Comparison of ENCODE assay signal across 26 cellular contexts in the genomic region with DNA sequence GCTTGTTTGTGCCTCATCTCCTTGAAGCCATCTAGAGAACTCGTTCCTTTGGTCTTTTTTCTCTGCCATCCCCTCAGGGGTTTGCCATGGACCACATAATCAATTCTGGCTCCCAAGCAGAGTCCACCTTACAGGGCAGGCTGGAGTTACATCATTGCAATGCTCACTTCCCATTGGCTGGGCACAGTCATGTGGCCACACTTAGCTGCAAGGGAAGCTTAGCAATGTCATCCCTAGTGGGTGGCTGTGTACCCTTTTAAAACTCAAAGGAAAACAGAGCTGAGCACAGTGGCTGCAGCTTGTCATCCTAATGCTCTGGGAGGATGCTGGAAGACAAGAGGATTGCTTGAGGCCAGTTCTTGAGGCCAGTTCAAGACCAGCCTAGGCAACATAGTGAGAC. TPM values are rescaled to one million over a fixed set of nuclear protein-coding genes. Genes with fewer than 3 reads are reported as not detected.
DNase-seq lines count a peak whose midpoint lies in the region; ATAC-seq, FAIRE-seq and TF ChIP-seq lines count a peak whose summit lies in the region.
"Had no signal": no experiment of that assay in that cellular context is flagged by ENCODE, and none has a peak within 500 bp of the region (broad histone marks: within the 10 kb centered on the region; RNA-seq: fewer than 3 reads in every experiment).

No MANE protein-coding gene starts in this region.

- no peak for TF ChIP-seq EP300 in A549 (IDR thresholded peaks at IDR 0.05)
- no peak for TF ChIP-seq EP300 in GM12878 (IDR thresholded peaks at IDR 0.05; ENCODE audit: borderline replicate concordance in 1 of 2, control insufficient read depth in 1 of 2, low read depth in 2 of 2, low read length in 2 of 2)

- FAIRE-seq in A549 (lab: Jason Lieb, UNC) (no peak), GM12878 (lab: Jason Lieb, UNC) (no peak)
- FAIRE-seq: RCC 7860 had no signal

- H3K9ac ChIP-seq in GM12878 (ENCODE audit: control insufficient read depth, insufficient read depth, low read length) = no peak overlapping the region

- H3K4me1 ChIP-seq in A549 (no peaks in the 10 kb centered on the region), GM12878 (ENCODE audit: control insufficient read depth, insufficient read depth, low read length) (no peaks in the 10 kb centered on the region)

- intact Hi-C loops in GM12878 (cut with micrococcal nuclease; ENCODE audit: unreplicated experiment) (no loop called here), cardiac septum (cut with DNase I) (no loop called here)

- no peaks in the 10 kb centered on the region for H3K79me2 ChIP-seq in GM12878 (ENCODE audit: control insufficient read depth, insufficient read depth, low read length)

- H2AFZ ChIP-seq in GM12878 (ENCODE audit: control insufficient read depth, low read depth, low read length) = no peak overlapping the region

- TF ChIP-seq CTCF in A549 (IDR thresholded peaks at IDR 0.05) (no peak), GM12878 (IDR thresholded peaks at IDR 0.05 in 2 of 3, conservative IDR thresholded peaks at IDR 0.05 in 1 of 3; ENCODE audit: control insufficient read depth in 2 of 3, extremely low read depth in 1 of 3, insufficient read depth in 1 of 3, low read depth in 3 of 3, low read length in 3 of 3) (no peak)

- H3K9me3 ChIP-seq in A549 (peaks cover 16% of the 10 kb centered on the region), GM12878 (replicated peaks; ENCODE audit: control insufficient read depth, insufficient read depth, low read length) (peaks cover 4% of the 10 kb centered on the region; the same call in 1 of the 3 replicates)

- no peak for TF ChIP-seq POLR2A in A549 (IDR thresholded peaks at IDR 0.05; ENCODE audit: low read length)
- no peak for TF ChIP-seq POLR2A in GM12878 (IDR thresholded peaks at IDR 0.05; ENCODE audit: low read depth, low read length)

- H3K4me3 ChIP-seq in A549 (no peak overlapping the region), GM12878 (no peak overlapping the region)
- H3K4me3 ChIP-seq: MG63 had no signal

- CTCF ChIA-PET in A549 (lab: Yijun Ruan, JAX) (interaction anchor here (1.5 to 1.6 kb wide), 2 partner anchors 45 to 67 kb away, joined by 4 read pairs; no protein-coding TSS in a partner anchor), GM12878 (lab: Yijun Ruan, JAX) (no interaction called here)

- no peaks in the 10 kb centered on the region for H4K20me1 ChIP-seq in GM12878 (ENCODE audit: control insufficient read depth, insufficient read depth)

- H3K36me3 ChIP-seq in GM12878 (ENCODE audit: control insufficient read depth in 2 of 2, insufficient read depth in 2 of 2, low read length in 1 of 2) = peaks cover 44 to 46% of the 10 kb centered on the region in 2 experiments; a peak in 3 of 4 replicates

- RAD21 ChIA-PET in GM12878 (lab: Charles Lee; ENCODE audit: unreplicated experiment) = no interaction called here

- H3K4me2 ChIP-seq in A549 = no peak overlapping the region
- no peak overlapping the region for H3K4me2 ChIP-seq in GM12878 (ENCODE audit: control insufficient read depth, insufficient read depth)

- ATAC-seq in A549 (no peak), GM12878 (no peak)
- ATAC-seq: CD8-positive, alpha-beta T cell; T-helper 17 cell had no signal

- no peak overlapping the region for H3K27ac ChIP-seq in A549
- no peak overlapping the region for H3K27ac ChIP-seq in GM12878 (ENCODE audit: control insufficient read depth, insufficient read depth)
- H3K27ac ChIP-seq: 22Rv1, HL-60 had no signal

- WGBS in A549 (ENCODE audit: missing lambda C conversion rate) = 96% methylated on average over 1 of the region's 1 CpG
- WGBS in GM12878 (ENCODE audit: insufficient coverage, insufficient replicate concordance, low lambda C conversion rate, missing lambda C conversion rate) = 100% methylated on average over 1 of the region's 1 CpG

- in situ Hi-C loops in GM12878 (cut with MboI) = no loop called here

- SMC1A ChIA-PET in GM12878 (lab: Charles Lee; ENCODE audit: uncharacterized antibody, unreplicated experiment) = no interaction called here

- no peak for TF ChIP-seq RAD21 in A549 (conservative IDR thresholded peaks at IDR 0.05 in 1 of 2, IDR thresholded peaks at IDR 0.05 in 1 of 2)
- TF ChIP-seq RAD21 in GM12878 (IDR thresholded peaks at IDR 0.05; ENCODE audit: insufficient read depth, low read depth, low read length) = no peak

- POLR2A ChIA-PET in A549 (lab: Yijun Ruan, JAX) (no interaction called here), GM12878 (lab: Charles Lee) (no interaction called here)

- H3K27me3 ChIP-seq in GM12878 (replicated peaks in 1 of 2; ENCODE audit: control insufficient read depth in 2 of 2, insufficient read depth in 2 of 2, low read length in 1 of 2) = no peaks in the 10 kb centered on the region
- H3K27me3 ChIP-seq: MG63 had no signal

- DNase-seq in DMS 273 (lab: John Stamatoyannopoulos, UW; ENCODE audit: unreplicated experiment) = peak; percentile 14
- DNase-seq in DMS 273 treated with DMSO at 0.1 percent for 48 hours (lab: John Stamatoyannopoulos, UW) = no peak
- peak in 1 of 2 experiments; percentile 42 for DNase-seq in A549 (ENCODE audit: low read depth in 1 of 2, low spot score in 1 of 2)
- peak; percentile 3 for DNase-seq in M059J (ENCODE audit: low read depth)
- DNase-seq in GM12878 (ENCODE audit: low read depth, low spot score) = no peak
- DNase-seq in cardiac septum (ENCODE audit: low spot score) = no peak
- no peak for DNase-seq in SIG-M5 (lab: John Stamatoyannopoulos, UW)
- DNase-seq in HCEC 1CT = no peak
- DNase-seq: AML-193; C1 segment of cervical spinal cord; CD8-positive, alpha-beta T cell; DMS53; GDM1; H9; MG63; NCI-H1105 treated with DMSO at 0.1 percent for 48 hours; NCI-H2029 treated with DMSO at 0.1 percent for 48 hours; NCI-H2171; NCI-H345; NCI-H524; NCI-H82; SW 1271; T-helper 17 cell had no signal

- no TSS peak for BruUV-seq in GM12878 (replicated peaks; lab: Mats Ljungman, UMichigan)

TF ChIP-seq in A549, 52 proteins besides CTCF, POLR2A, EP300 and RAD21 (continues in another document):
- TF ChIP-seq MAFK (IDR thresholded peaks at IDR 0.05; ENCODE audit: partially characterized antibody) = no peak

RNA-seq across cellular contexts. Expression of a gene that starts 41.9 kb away (rescaled TPM):
- 77.9 and 93.0 TPM in 2 replicates for polyA plus RNA-seq in A549 (2011; rRNA removed)
- polyA plus RNA-seq in A549 (2012; cell fraction: cytosol; rRNA removed) = 79.6 and 114 TPM in 2 replicates
- polyA plus RNA-seq in A549 (2012; cell fraction: nucleus; rRNA removed) = 106 and 108 TPM in 2 replicates
- polyA plus RNA-seq in A549 (2017; fragmentation: RNase III; extraction: RNeasy Plus Mini Kit Qiagen cat#74134 plus additional on column Dnase treatment) = 50.0 to 54.6 TPM (median 50.3 TPM) in 3 replicates
- 345 and 346 TPM in 2 replicates for polyA minus RNA-seq in A549 (2011; rRNA and poly(A)+ RNA removed)
- 21.2 and 43.5 TPM in 2 replicates for total RNA-seq in M059J (2014; rRNA removed; shearing (Covaris generic))
- 132 and 140 TPM in 2 replicates for total RNA-seq in GM12878 (2013; cell fraction: nucleolus; rRNA removed)
- total RNA-seq in GM12878 (2014; rRNA removed) = 34.6 and 36.8 TPM in 2 replicates
- 39.1 and 41.0 TPM in 2 replicates for total RNA-seq in GM12878 (2014; rRNA removed; fragmentation: Illumina TruSeq; extraction: Trizol)
- 52.0 and 54.0 TPM in 2 replicates for total RNA-seq in GM12878 (2021)
- polyA plus RNA-seq in GM12878 (2011; ENCODE audit: low read depth) = 11.1 TPM
- 49.4 and 79.5 TPM in 2 replicates for polyA plus RNA-seq in GM12878 (2011; rRNA removed)
- polyA plus RNA-seq in GM12878 (2011; cell fraction: cytosol; rRNA removed) = 66.7 and 74.8 TPM in 2 replicates
- 151 and 224 TPM in 2 replicates for polyA plus RNA-seq in GM12878 (2011; cell fraction: nucleus; rRNA removed)
- 21.4 and 23.0 TPM in 2 replicates for polyA plus RNA-seq in GM12878 (2012)
- polyA plus RNA-seq in GM12878 (2014; fragmentation: Illumina TruSeq; extraction: Trizol) = 30.0 and 57.6 TPM in 2 replicates
- 10 to 100 TPM; 11.1 to 15.5 TPM for polyA plus RNA-seq in GM12878 (2014; fragmentation: Nextera tagmentation; extraction: Ambion mirVana)
- polyA plus RNA-seq in GM12878 (2014; rRNA removed) = 42.0 and 48.5 TPM in 2 replicates
- polyA plus RNA-seq in GM12878 (2016; fragmentation: Nextera tagmentation; extraction: Ambion mirVana) = 10 to 100 TPM; 35.2 to 40.2 TPM
- 180 and 257 TPM in 2 replicates for polyA minus RNA-seq in GM12878 (2011; rRNA and poly(A)+ RNA removed)
- polyA minus RNA-seq in GM12878 (2011; cell fraction: cytosol; rRNA and poly(A)+ RNA removed) = 22.6 and 39.0 TPM in 2 replicates
- polyA minus RNA-seq in GM12878 (2011; cell fraction: nucleus; rRNA and poly(A)+ RNA removed) = 44.4 and 81.2 TPM in 2 replicates
- total RNA-seq in cardiac septum = 32.7 TPM

RNA-seq across cellular contexts. Expression of a gene that starts 49.3 kb away (rescaled TPM):
- polyA plus RNA-seq in A549 (2011; rRNA removed) = 8.2 and 11.6 TPM in 2 replicates
- 7.8 and 9.8 TPM in 2 replicates for polyA plus RNA-seq in A549 (2012; cell fraction: cytosol; rRNA removed)
- polyA plus RNA-seq in A549 (2012; cell fraction: nucleus; rRNA removed) = 23.0 and 27.4 TPM in 2 replicates
- 8.6 to 10.0 TPM (median 9.4 TPM) in 3 replicates for polyA plus RNA-seq in A549 (2017; fragmentation: RNase III; extraction: RNeasy Plus Mini Kit Qiagen cat#74134 plus additional on column Dnase treatment)
- 24.1 and 32.6 TPM in 2 replicates for polyA minus RNA-seq in A549 (2011; rRNA and poly(A)+ RNA removed)
- 10.4 and 19.1 TPM in 2 replicates for total RNA-seq in M059J (2014; rRNA removed; shearing (Covaris generic))
- total RNA-seq in GM12878 (2013; cell fraction: nucleolus; rRNA removed) = 97.4 and 104 TPM in 2 replicates
- total RNA-seq in GM12878 (2014; rRNA removed) = 11.1 and 11.9 TPM in 2 replicates
- total RNA-seq in GM12878 (2014; rRNA removed; fragmentation: Illumina TruSeq; extraction: Trizol) = 14.6 and 14.7 TPM in 2 replicates
- total RNA-seq in GM12878 (2021) = 26.7 and 29.6 TPM in 2 replicates
- polyA plus RNA-seq in GM12878 (2011; ENCODE audit: low read depth) = 6.6 TPM
- 13.4 and 23.0 TPM in 2 replicates for polyA plus RNA-seq in GM12878 (2011; rRNA removed)
- 32.0 and 43.1 TPM in 2 replicates for polyA plus RNA-seq in GM12878 (2011; cell fraction: cytosol; rRNA removed)
- 54.2 and 56.6 TPM in 2 replicates for polyA plus RNA-seq in GM12878 (2011; cell fraction: nucleus; rRNA removed)
- polyA plus RNA-seq in GM12878 (2012) = 8.8 and 10.3 TPM in 2 replicates
- 11.6 and 19.2 TPM in 2 replicates for polyA plus RNA-seq in GM12878 (2014; fragmentation: Illumina TruSeq; extraction: Trizol)
- polyA plus RNA-seq in GM12878 (2014; fragmentation: Nextera tagmentation; extraction: Ambion mirVana) = 1 to 10 TPM; 2.0 to 2.4 TPM
- polyA plus RNA-seq in GM12878 (2014; rRNA removed) = 12.6 and 14.9 TPM in 2 replicates
- polyA plus RNA-seq in GM12878 (2016; fragmentation: Nextera tagmentation; extraction: Ambion mirVana) = 10 to 100 TPM; 10.3 to 10.6 TPM
- polyA minus RNA-seq in GM12878 (2011; rRNA and poly(A)+ RNA removed) = 61.4 and 62.1 TPM in 2 replicates
- polyA minus RNA-seq in GM12878 (2011; cell fraction: cytosol; rRNA and poly(A)+ RNA removed) = 17.2 and 17.9 TPM in 2 replicates
- 14.6 and 38.2 TPM in 2 replicates for polyA minus RNA-seq in GM12878 (2011; cell fraction: nucleus; rRNA and poly(A)+ RNA removed)
- total RNA-seq in cardiac septum = 16.2 TPM

Comparison
In these comparisons a context has a peak if more than half of its experiments do, and no peak if none do; other contexts are left out.
1. DNase-seq: peak in DMS 273 (single experiment) and M059J (single experiment); none in DMS 273 treated with DMSO at 0.1 percent for 48 hours (single experiment), GM12878 (single experiment), cardiac septum (single experiment), SIG-M5 (single experiment) and HCEC 1CT (single experiment).